31 cellular contexts compared by ENCODE assay signal in genomic region chr12:25213338-25213737, GRCh38. TPM values are rescaled to one million over a fixed set of nuclear protein-coding genes. Genes with fewer than 3 reads are reported as not detected.
"Had no signal": no experiment of that assay in that cellular context is flagged by ENCODE, and none has a peak within 500 bp of the region (broad histone marks: within the 10 kb centered on the region; RNA-seq: fewer than 3 reads in every experiment).

No MANE protein-coding gene starts in this region.

- ATAC-seq: activated CD4-positive, alpha-beta T cell treated with anti-CD3 and anti-CD28 coated beads for 36 hours; activated CD8-positive, alpha-beta memory T cell treated with anti-CD3 and anti-CD28 coated beads, Interleukin-2, amount 10 ng/mL, durations not matched to agents 7 days and 5 days; activated CD8-positive, alpha-beta T cell treated with anti-CD3 and anti-CD28 coated beads, Interleukin-2, amount 10 ng/mL, durations not matched to agents 7 days and 5 days; activated naive CD4-positive, alpha-beta T cell treated with anti-CD3 and anti-CD28 coated beads, Interleukin-2, amount 50 U/mL, for 72 hours; esophagus mucosa had no signal

- DNase-seq: activated CD4-positive, alpha-beta memory T cell treated with anti-CD3 and anti-CD28 coated beads for 36 hours; activated CD4-positive, alpha-beta T cell treated with anti-CD3 and anti-CD28 coated beads for 36 hours; activated CD4-positive, CD25-positive, alpha-beta regulatory T cell; activated CD4-positive, CD25-positive, alpha-beta regulatory T cell treated with anti-CD3 and anti-CD28 coated beads, Interleukin-2, amount 50 U/mL, for 72 hours; activated CD8-positive, alpha-beta memory T cell treated with anti-CD3 and anti-CD28 coated beads, Interleukin-2, amount 10 ng/mL, durations not matched to agents 7 days and 5 days; activated CD8-positive, alpha-beta memory T cell treated with anti-CD3 and anti-CD28 coated beads, Interleukin-2, amount 50 U/mL, for 4 hours; activated CD8-positive, alpha-beta T cell treated with anti-CD3 and anti-CD28 coated beads, Interleukin-2, amount 10 ng/mL, durations not matched to agents 7 days and 5 days; activated effector memory CD4-positive, alpha-beta T cell treated with anti-CD3 and anti-CD28 coated beads, Interleukin-2, amount 50 U/mL, for 16 hours; activated naive CD4-positive, alpha-beta T cell treated with anti-CD3 and anti-CD28 coated beads, Interleukin-2, amount 10 ng/mL, durations not matched to agents 7 days and 5 days; activated naive CD8-positive, alpha-beta T cell treated with anti-CD3 and anti-CD28 coated beads, Interleukin-2, amount 10 ng/mL, durations not matched to agents 7 days and 5 days; activated T-cell treated with anti-CD3 and anti-CD28 coated beads, Interleukin-2, amount 50 U/mL, for 1 hour; activated T-cell treated with anti-CD3 and anti-CD28 coated beads, Interleukin-2, amount 50 U/mL, for 48 hours; effector CD8-positive, alpha-beta T cell; foreskin fibroblast; head of caudate nucleus; T-helper 1 cell; T-helper 2 cell had no signal

- H3K4me3 ChIP-seq: ascending aorta, breast epithelium, cardiac muscle cell had no signal

- H3K9me3 Mint-ChIP-seq: activated CD4-positive, alpha-beta memory T cell treated with anti-CD3 and anti-CD28 coated beads for 36 hours; activated CD4-positive, alpha-beta T cell treated with anti-CD3 and anti-CD28 coated beads, Interleukin-2, amount 10 ng/mL, durations not matched to agents 24 days and 14 days; activated naive CD4-positive, alpha-beta T cell treated with anti-CD3 and anti-CD28 coated beads, Interleukin-2, amount 10 ng/mL, durations not matched to agents 7 days and 5 days; activated naive CD4-positive, alpha-beta T cell treated with anti-CD3 and anti-CD28 coated beads, Interleukin-2, amount 50 U/mL, for 72 hours; activated naive CD8-positive, alpha-beta T cell treated with anti-CD3 and anti-CD28 coated beads, Interleukin-2, amount 10 ng/mL, durations not matched to agents 7 days and 5 days; activated T-helper 1 cell treated with anti-CD3 and anti-CD28 coated beads, Interleukin-12 subunit alpha, Interleukin-12 subunit beta, Interleukin-2, Interleukin-4 antibody, amounts not matched to agents 30 ng/mL and 10 ng/mL and 1 ng/mL, durations not matched to agents 14 hours and 24 hours and 36 hours; activated T-helper 2 cell treated with anti-CD3 and anti-CD28 coated beads, Interferon-gamma antibody, Interleukin-2, Interleukin-4, amounts not matched to agents 10 μg/mL and 5 μg/mL and 100 μg/mL, durations not matched to agents 14 hours and 24 hours and 36 hours; brain had no signal

- H3K27me3 Mint-ChIP-seq: activated CD4-positive, alpha-beta memory T cell treated with anti-CD3 and anti-CD28 coated beads for 36 hours; activated CD4-positive, alpha-beta T cell treated with anti-CD3 and anti-CD28 coated beads for 36 hours; activated CD4-positive, alpha-beta T cell treated with anti-CD3 and anti-CD28 coated beads, Interleukin-2, amount 10 ng/mL, durations not matched to agents 24 days and 14 days; activated CD8-positive, alpha-beta memory T cell treated with anti-CD3 and anti-CD28 coated beads, Interleukin-2, amount 10 ng/mL, durations not matched to agents 7 days and 5 days; activated naive CD4-positive, alpha-beta T cell treated with anti-CD3 and anti-CD28 coated beads, Interleukin-2, amount 10 ng/mL, durations not matched to agents 7 days and 5 days; activated naive CD8-positive, alpha-beta T cell treated with anti-CD3 and anti-CD28 coated beads, Interleukin-2, amount 10 ng/mL, durations not matched to agents 7 days and 5 days; brain had no signal

- H3K9me3 ChIP-seq: ascending aorta, breast epithelium had no signal

- H3K4me1 ChIP-seq: ascending aorta, breast epithelium had no signal

- H3K36me3 ChIP-seq: ascending aorta had no signal

- H3K4me3 Mint-ChIP-seq: activated CD4-positive, alpha-beta memory T cell treated with anti-CD3 and anti-CD28 coated beads for 36 hours; activated CD4-positive, alpha-beta T cell treated with anti-CD3 and anti-CD28 coated beads for 36 hours; activated CD4-positive, alpha-beta T cell treated with anti-CD3 and anti-CD28 coated beads, Interleukin-2, amount 10 ng/mL, durations not matched to agents 24 days and 14 days; activated CD8-positive, alpha-beta memory T cell treated with anti-CD3 and anti-CD28 coated beads, Interleukin-2, amount 10 ng/mL, durations not matched to agents 7 days and 5 days; activated CD8-positive, alpha-beta T cell treated with anti-CD3 and anti-CD28 coated beads, Interleukin-2, amount 10 ng/mL, durations not matched to agents 7 days and 5 days; activated naive CD4-positive, alpha-beta T cell treated with anti-CD3 and anti-CD28 coated beads, Interleukin-2, amount 10 ng/mL, durations not matched to agents 7 days and 5 days; activated naive CD8-positive, alpha-beta T cell treated with anti-CD3 and anti-CD28 coated beads, Interleukin-2, amount 10 ng/mL, durations not matched to agents 7 days and 5 days; activated T-helper 1 cell treated with anti-CD3 and anti-CD28 coated beads, Interleukin-12 subunit alpha, Interleukin-12 subunit beta, Interleukin-2, Interleukin-4 antibody, amounts not matched to agents 30 ng/mL and 10 ng/mL and 1 ng/mL, durations not matched to agents 14 hours and 24 hours and 36 hours; brain had no signal

- H3K27me3 ChIP-seq: ascending aorta, breast epithelium, cardiac muscle cell had no signal

- FAIRE-seq: colon, frontal cortex had no signal

- H3K4me1 Mint-ChIP-seq: activated CD4-positive, alpha-beta T cell treated with anti-CD3 and anti-CD28 coated beads for 36 hours; activated naive CD4-positive, alpha-beta T cell treated with anti-CD3 and anti-CD28 coated beads, Interleukin-2, amount 10 ng/mL, durations not matched to agents 7 days and 5 days; brain had no signal

- H3K27ac ChIP-seq: ascending aorta, breast epithelium, cardiac muscle cell had no signal

- H3K27ac Mint-ChIP-seq: activated CD4-positive, alpha-beta memory T cell treated with anti-CD3 and anti-CD28 coated beads for 36 hours; activated CD4-positive, alpha-beta T cell treated with anti-CD3 and anti-CD28 coated beads for 36 hours; activated CD4-positive, alpha-beta T cell treated with anti-CD3 and anti-CD28 coated beads, Interleukin-2, amount 10 ng/mL, durations not matched to agents 24 days and 14 days; activated CD8-positive, alpha-beta memory T cell treated with anti-CD3 and anti-CD28 coated beads, Interleukin-2, amount 10 ng/mL, durations not matched to agents 7 days and 5 days; activated CD8-positive, alpha-beta T cell treated with anti-CD3 and anti-CD28 coated beads, Interleukin-2, amount 10 ng/mL, durations not matched to agents 7 days and 5 days; activated naive CD4-positive, alpha-beta T cell treated with anti-CD3 and anti-CD28 coated beads, Interleukin-2, amount 10 ng/mL, durations not matched to agents 7 days and 5 days; activated naive CD4-positive, alpha-beta T cell treated with anti-CD3 and anti-CD28 coated beads, Interleukin-2, amount 50 U/mL, for 72 hours; activated naive CD8-positive, alpha-beta T cell treated with anti-CD3 and anti-CD28 coated beads, Interleukin-2, amount 10 ng/mL, durations not matched to agents 7 days and 5 days; activated T-helper 1 cell treated with anti-CD3 and anti-CD28 coated beads, Interleukin-12 subunit alpha, Interleukin-12 subunit beta, Interleukin-2, Interleukin-4 antibody, amounts not matched to agents 30 ng/mL and 10 ng/mL and 1 ng/mL, durations not matched to agents 14 hours and 24 hours and 36 hours; activated T-helper 2 cell treated with anti-CD3 and anti-CD28 coated beads, Interferon-gamma antibody, Interleukin-2, Interleukin-4, amounts not matched to agents 10 μg/mL and 5 μg/mL and 100 μg/mL, durations not matched to agents 14 hours and 24 hours and 36 hours; brain had no signal

RNA-seq across cellular contexts. Expression of gene DNAI7, which starts 18.4 kb away (rescaled TPM):
- total RNA-seq: activated CD4-positive, alpha-beta T cell treated with anti-CD3 and anti-CD28 coated beads for 36 hours; activated CD4-positive, alpha-beta T cell treated with anti-CD3 and anti-CD28 coated beads, Interleukin-2, amount 10 ng/mL, durations not matched to agents 24 days and 14 days; activated T-helper 2 cell treated with anti-CD3 and anti-CD28 coated beads, Interferon-gamma antibody, Interleukin-2, Interleukin-4, amounts not matched to agents 10 μg/mL and 5 μg/mL and 100 μg/mL, durations not matched to agents 14 hours and 24 hours and 36 hours; ascending aorta; chondrocyte; dermis microvascular lymphatic vessel endothelial cell; epithelial cell of proximal tubule; esophagus mucosa had no signal
